8 cellular contexts compared by ENCODE assay signal in genomic region chr7:99558306-99559275, GRCh38. TPM values are rescaled to one million over a fixed set of nuclear protein-coding genes. Genes with fewer than 3 reads are reported as not detected.
DNase-seq lines count a peak whose midpoint lies in the region; ATAC-seq and TF ChIP-seq lines count a peak whose summit lies in the region.

Gene ZNF655, plus strand, starts transcription at chr7:99558642. Its CDS starts 1,918 bp downstream, at chr7:99560560.

- H3K4me3 Mint-ChIP-seq in CD14-positive monocyte: peak within 1 kb of the TSS; percentile 94 to 99

- H3K4me1 Mint-ChIP-seq in CD14-positive monocyte: peaks cover 51% of the 10 kb centered on the region

- H3K4me1 ChIP-seq in lung (ENCODE audit: control insufficient read depth in 2 of 2, insufficient read depth in 2 of 2, low read length in 2 of 2): peaks cover 9 to 13% of the 10 kb centered on the region in 2 donors

- H3K9me3 Mint-ChIP-seq in CD14-positive monocyte: no peaks in the 10 kb centered on the region

- 0% methylated on average over 68 to 80 of the region's 80 CpGs for WGBS in lung, 2 donors

- H3K27me3 ChIP-seq in lung (ENCODE audit: control insufficient read depth, insufficient read depth): no peaks in the 10 kb centered on the region

- H3K36me3 ChIP-seq in lung (ENCODE audit: control insufficient read depth in 2 of 2, insufficient read depth in 2 of 2, low read length in 2 of 2): peaks cover 15 to 25% of the 10 kb centered on the region in 2 donors

- TF ChIP-seq CTCF in CD14-positive monocyte (IDR thresholded peaks at IDR 0.05) (no peak), lung (IDR thresholded peaks at IDR 0.05; ENCODE audit: control extremely low read depth, extremely low read depth) (no peak)

- intact Hi-C loops in CD14-positive monocyte (cut with micrococcal nuclease): loop anchor here (2.0 to 5.0 kb wide), 2 partner anchors 54 to 59 kb away; partner anchors contain the start of genes ZKSCAN5 (in 2 of the 2) and ZSCAN25 (in 1 of the 2)

- peak within 1 kb of the TSS; percentile 57 for H3K4me3 ChIP-seq in lung

- H3K36me3 Mint-ChIP-seq in CD14-positive monocyte: peaks cover 47 to 51% of the 10 kb centered on the region in 2 donors

- peak; percentile 88 for ATAC-seq in GM19395 (IDR thresholded peaks at IDR 0.05; ENCODE audit: unreplicated experiment)
- peak; percentile 40 for ATAC-seq in HG03558 (IDR thresholded peaks at IDR 0.05; ENCODE audit: extremely low read depth, unreplicated experiment)
- ATAC-seq in lung (ENCODE audit: insufficient read depth, low FRiP score): peak; percentile 95

- DNase-seq in CD14-positive monocyte (ENCODE audit: low spot score) (peak; percentile 85), NCI-H82 treated with DMSO at 0.1 percent for 48 hours (lab: John Stamatoyannopoulos, UW; ENCODE audit: unreplicated experiment) (peak; percentile 73), lung (ENCODE audit: low spot score) (peak; percentile 92)
- peak; percentile 96 for DNase-seq in activated CD8-positive, alpha-beta memory T cell treated with anti-CD3 and anti-CD28 coated beads for 24 hours
- DNase-seq in effector CD8-positive, alpha-beta T cell (lab: John Stamatoyannopoulos, UW): peak; percentile 91
- peak; percentile 73 to 78 (median 73) for DNase-seq in stimulated activated CD4-positive, alpha-beta T cell treated with anti-CD3 and anti-CD28 coated beads, TNF-alpha, amount 100 ng/mL, for 4 hours (ENCODE audit: low read depth in 3 of 3)

- H3K27ac ChIP-seq in lung (ENCODE audit: low read depth in 1 of 2, low read length in 1 of 2): peak within 1 kb of the TSS; percentile 94

- peaks cover 0 to 2% (median 0%) of the 10 kb centered on the region in 3 donors for H3K27me3 Mint-ChIP-seq in CD14-positive monocyte (ENCODE audit: low read depth in 3 of 3)

- H3K9me3 ChIP-seq in lung (ENCODE audit: control insufficient read depth in 2 of 2, insufficient read depth in 1 of 2, low read length in 1 of 2): no peaks in the 10 kb centered on the region

- peak within 1 kb of the TSS; percentile 97 to 100 (median 99) for H3K27ac Mint-ChIP-seq in CD14-positive monocyte

RNA-seq across cellular contexts. Expression of gene ZNF655, which starts in this region (rescaled TPM):
- 10 to 100 TPM; 61.6 to 62.2 TPM for polyA plus RNA-seq in CD14-positive monocyte
- 100 to 1,000 TPM in 1 of 2 donors, 10 to 100 TPM in 1; 72.3 to 138 TPM for total RNA-seq in lung
- polyA plus RNA-seq in lung: 10 to 100 TPM; 41.3 to 50.1 TPM

Comparison
In these comparisons a context has a peak if more than half of its experiments do, and no peak if none do; other contexts are left out.
1. Peak in every context shown above with its lines: DNase-seq, ATAC-seq, H3K4me3 ChIP-seq and H3K27ac ChIP-seq.
2. ATAC-seq: peak in every context shown above with its lines; median percentile 95 in lung; 88 in GM19395; 40 in HG03558.